ENCODE assay signal across 28 cellular contexts in the genomic region with DNA sequence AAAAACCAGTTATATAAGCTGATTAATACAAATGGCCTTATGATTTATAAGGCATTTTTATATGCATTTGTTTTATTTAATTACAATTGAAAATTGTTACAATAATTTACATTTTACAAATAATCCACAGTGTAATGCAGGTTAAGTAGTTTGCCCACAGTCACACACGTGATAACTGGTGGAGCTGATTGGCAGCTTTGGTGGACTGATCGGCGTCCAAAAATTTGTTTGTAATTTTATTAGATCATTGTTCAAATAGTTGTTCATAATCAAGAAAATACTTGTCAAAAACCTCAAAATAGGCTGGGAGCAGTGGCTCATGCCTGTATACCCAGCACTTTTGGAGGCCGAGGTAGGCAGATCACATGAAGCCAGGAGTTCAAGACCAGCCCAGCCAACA.
"Had no signal": no experiment of that assay in that cellular context is flagged by ENCODE, and none has a peak within 500 bp of the region (broad histone marks: within the 10 kb centered on the region; RNA-seq: fewer than 3 reads in every experiment).

No MANE protein-coding gene starts in this region.

- H3K36me3 ChIP-seq: thoracic aorta, uterus had no signal

- H3K27me3 ChIP-seq: neutrophil, right lobe of liver, sigmoid colon, stomach, thyroid gland, tibial nerve, upper lobe of right lung, uterus had no signal

- H3K9me3 Mint-ChIP-seq: naive thymus-derived CD8-positive, alpha-beta T cell; natural killer cell treated with Interleukin-12 subunit alpha and Interleukin-12 subunit beta and Interleukin-15 and Interleukin-18, amount 100 ng/mL, for 72 hours; stimulated activated effector memory CD8-positive, alpha-beta T cell treated with anti-CD3 and anti-CD28 coated beads, Interleukin-12 subunit alpha, Interleukin-12 subunit beta, amount 100 ng/mL, for 72 hours; stimulated activated naive B cell treated with anti-CD40 and anti-IgM and Interleukin-4, amounts not matched to agents 10 μg/mL and 1 μg/mL and 100 μg/mL, for 72 hours; stimulated activated naive CD8-positive, alpha-beta T cell treated with anti-CD3 and anti-CD28 coated beads, Interleukin-15, Interleukin-2, amounts not matched to agents 100 ng/mL and 50 ng/mL, for 24 hours; type B pancreatic cell had no signal

- H3K27ac ChIP-seq: neutrophil, parathyroid adenoma, psoas muscle, right lobe of liver, sigmoid colon, stomach, thoracic aorta, thyroid gland, tibial nerve, upper lobe of right lung, uterus had no signal

- FAIRE-seq: small intestine had no signal

- H3K4me3 Mint-ChIP-seq: naive thymus-derived CD8-positive, alpha-beta T cell; nephron progenitor cell; neural crest cell; stimulated activated naive B cell treated with anti-CD40 and anti-IgM and Interleukin-4, amounts not matched to agents 10 μg/mL and 1 μg/mL and 100 μg/mL, for 72 hours; stimulated activated naive CD8-positive, alpha-beta T cell treated with anti-CD3 and anti-CD28 coated beads, Interleukin-15, Interleukin-2, amounts not matched to agents 100 ng/mL and 50 ng/mL, for 24 hours; type B pancreatic cell had no signal

- H3K4me1 ChIP-seq: parathyroid adenoma, psoas muscle, right lobe of liver, tibial nerve, upper lobe of right lung, uterus had no signal

- H3K9me3 ChIP-seq: neutrophil, psoas muscle, right lobe of liver, sigmoid colon, stomach, thoracic aorta, thyroid gland, tibial nerve, upper lobe of right lung, uterus had no signal

- DNase-seq: naive thymus-derived CD8-positive, alpha-beta T cell; nephron progenitor cell; nucleus accumbens; psoas muscle; right cardiac atrium; right lobe of liver; sigmoid colon; small intestine; stimulated activated CD4-positive, alpha-beta T cell treated with anti-CD3 and anti-CD28 coated beads, Interleukin-15, amount 100 ng/mL, for 24 hours; stimulated activated CD4-positive, alpha-beta T cell treated with anti-CD3 and anti-CD28 coated beads, Interleukin-2, amount 100 ng/mL, for 24 hours; stimulated activated CD4-positive, alpha-beta T cell treated with anti-CD3 and anti-CD28 coated beads, Interleukin-2, amount 100 ng/mL, for 48 hours; stimulated activated CD4-positive, alpha-beta T cell treated with anti-CD3 and anti-CD28 coated beads, Interleukin-4, amount 100 ng/mL, for 24 hours; stimulated activated naive B cell treated with anti-CD40 and anti-IgM and Interleukin-4, amounts not matched to agents 10 μg/mL and 1 μg/mL and 100 μg/mL, for 72 hours; stimulated activated naive CD4-positive, alpha-beta T cell treated with Interleukin-2 at 50 U/mL for 16 hours; stomach; thyroid gland; upper lobe of right lung; uterus had no signal

- H3K27ac Mint-ChIP-seq: naive thymus-derived CD8-positive, alpha-beta T cell; progenitor cell of endocrine pancreas; stimulated activated effector memory CD8-positive, alpha-beta T cell treated with anti-CD3 and anti-CD28 coated beads, Interleukin-12 subunit alpha, Interleukin-12 subunit beta, amount 100 ng/mL, for 72 hours; stimulated activated naive B cell treated with anti-CD40 and anti-IgM and Interleukin-4, amounts not matched to agents 10 μg/mL and 1 μg/mL and 100 μg/mL, for 72 hours; stimulated activated naive CD8-positive, alpha-beta T cell treated with anti-CD3 and anti-CD28 coated beads, Interleukin-15, Interleukin-2, amounts not matched to agents 100 ng/mL and 50 ng/mL, for 24 hours; type B pancreatic cell had no signal

- ATAC-seq: naive thymus-derived CD8-positive, alpha-beta T cell; natural killer cell treated with Interleukin-12 subunit alpha and Interleukin-12 subunit beta and Interleukin-15 and Interleukin-18, amount 100 ng/mL, for 72 hours; psoas muscle; right cardiac atrium; right lobe of liver; stimulated activated effector memory CD8-positive, alpha-beta T cell treated with anti-CD3 and anti-CD28 coated beads, Interleukin-12 subunit alpha, Interleukin-12 subunit beta, amount 100 ng/mL, for 72 hours; stimulated activated naive B cell treated with anti-CD40 and anti-IgM and Interleukin-4, amounts not matched to agents 10 μg/mL and 1 μg/mL and 100 μg/mL, for 72 hours; upper lobe of right lung had no signal

- H2AFZ ChIP-seq: parathyroid adenoma had no signal

- H3K27me3 Mint-ChIP-seq: naive thymus-derived CD8-positive, alpha-beta T cell; natural killer cell treated with Interleukin-12 subunit alpha and Interleukin-12 subunit beta and Interleukin-15 and Interleukin-18, amount 100 ng/mL, for 72 hours; progenitor cell of endocrine pancreas; stimulated activated naive B cell treated with anti-CD40 and anti-IgM and Interleukin-4, amounts not matched to agents 10 μg/mL and 1 μg/mL and 100 μg/mL, for 72 hours; stimulated activated naive CD8-positive, alpha-beta T cell treated with anti-CD3 and anti-CD28 coated beads, Interleukin-15, Interleukin-2, amounts not matched to agents 100 ng/mL and 50 ng/mL, for 24 hours; type B pancreatic cell had no signal

- H3K4me3 ChIP-seq: psoas muscle, right lobe of liver, sigmoid colon, stomach, thoracic aorta, thyroid gland, tibial nerve, upper lobe of right lung, uterus had no signal
